In genomic region chr19:15074371-15074770, GRCh38 we compare ENCODE assay signal across 20 cellular contexts. TPM values are rescaled to one million over a fixed set of nuclear protein-coding genes. Genes with fewer than 3 reads are reported as not detected.
A peak's percentile ranks its signal among the peaks of the same experiment; 100 is the strongest.
DNase-seq lines count a peak whose midpoint lies in the region; ATAC-seq and TF ChIP-seq lines count a peak whose summit lies in the region.
"Had no signal": no experiment of that assay in that cellular context is flagged by ENCODE, and none has a peak within 500 bp of the region (broad histone marks: within the 10 kb centered on the region; RNA-seq: fewer than 3 reads in every experiment).

No MANE protein-coding gene starts in this region.

- in situ Hi-C loops in mammary epithelial cell (cut with MboI; ENCODE audit: low sequenced_read_pairs in 2 of 2) = no loop called here
- in situ Hi-C loops in transverse colon (cut with MboI; ENCODE audit: low pct_ligation_motif_present in 1 of 4, low pct_unique_long_range_greater_than_20kb in 1 of 4, low sequenced_read_pairs in 3 of 4) = no loop called here

- no peak overlapping the region for H3K4me3 Mint-ChIP-seq in nephron progenitor cell
- H3K4me3 Mint-ChIP-seq in endothelial cell (ENCODE audit: unreplicated experiment) = no peak overlapping the region
- H3K4me3 Mint-ChIP-seq: CD4-positive, alpha-beta T cell; H9 had no signal

- DNase-seq in mammary epithelial cell (no peak), breast epithelium (ENCODE audit: low spot score in 2 of 2) (no peak), RWPE2 (ENCODE audit: low spot score) (no peak), nephron progenitor cell (no peak), endothelial cell (ENCODE audit: low spot score) (no peak), transverse colon (no peak)
- DNase-seq: AML-193; CD4-positive, alpha-beta T cell; DMS153; DMS79; GF-D8; H9; IMR-90 had no signal

- H3K4me1 ChIP-seq in mammary epithelial cell (ENCODE audit: insufficient read depth, low read length) (peaks cover 42% of the 10 kb centered on the region), breast epithelium (no peaks in the 10 kb centered on the region), RWPE2 (ENCODE audit: insufficient read depth, poor library complexity, severe bottlenecking) (no peaks in the 10 kb centered on the region), transverse colon (no peaks in the 10 kb centered on the region)
- H3K4me1 ChIP-seq: A549 had no signal

- H3K36me3 Mint-ChIP-seq in nephron progenitor cell (ENCODE audit: low read depth) (no peaks in the 10 kb centered on the region), endothelial cell (ENCODE audit: low read depth, unreplicated experiment) (no peaks in the 10 kb centered on the region)

- H3K9me3 ChIP-seq in mammary epithelial cell (replicated peaks; ENCODE audit: insufficient read depth, low read length) (no peaks in the 10 kb centered on the region), breast epithelium (no peaks in the 10 kb centered on the region), RWPE2 (ENCODE audit: severe bottlenecking) (no peaks in the 10 kb centered on the region), transverse colon (no peaks in the 10 kb centered on the region)
- H3K9me3 ChIP-seq: A549 had no signal

- no peak for TF ChIP-seq EP300 in transverse colon (IDR thresholded peaks at IDR 0.05; ENCODE audit: low read depth)

- peak overlapping the region; percentile 13 for H3K9ac ChIP-seq in mammary epithelial cell (ENCODE audit: insufficient read depth, low read length)

- intact Hi-C loops in mammary epithelial cell (cut with micrococcal nuclease) = no loop called here
- intact Hi-C loops in breast epithelium (cut with DNase I; ENCODE audit: low total_unique reads) = no loop called here
- intact Hi-C loops in transverse colon (cut with DNase I; ENCODE audit: low total_unique reads) = no loop called here

- H3K27me3 Mint-ChIP-seq in nephron progenitor cell (ENCODE audit: low read depth, poor library complexity) (peaks cover 12% of the 10 kb centered on the region), endothelial cell (ENCODE audit: unreplicated experiment) (no peaks in the 10 kb centered on the region)

- BruUV-seq in mammary epithelial cell (replicated peaks; lab: Mats Ljungman, UMichigan) = no TSS peak

- dilution Hi-C loops in mammary epithelial cell (cut with HindIII; ENCODE audit: low sequenced_read_pairs) = no loop called here

- CTCF ChIA-PET in mammary epithelial cell (lab: Charles Lee; ENCODE audit: low non-redundant PET) = no interaction called here

- H3K36me3 ChIP-seq in mammary epithelial cell (ENCODE audit: insufficient read depth, low read length) (no peaks in the 10 kb centered on the region), breast epithelium (no peaks in the 10 kb centered on the region), RWPE2 (ENCODE audit: low read depth) (no peaks in the 10 kb centered on the region), transverse colon (no peaks in the 10 kb centered on the region)

- H3K9me3 Mint-ChIP-seq in nephron progenitor cell = peaks cover 27% of the 10 kb centered on the region
- H3K9me3 Mint-ChIP-seq in endothelial cell (ENCODE audit: unreplicated experiment) = peaks cover 5% of the 10 kb centered on the region
- H3K9me3 Mint-ChIP-seq: CD4-positive, alpha-beta T cell had no signal

- H3K4me3 ChIP-seq in mammary epithelial cell (replicated peaks in 1 of 3; ENCODE audit: insufficient read depth in 1 of 3, low read depth in 2 of 3, low read length in 3 of 3) (no peak overlapping the region), breast epithelium (no peak overlapping the region), RWPE2 (ENCODE audit: severe bottlenecking) (no peak overlapping the region), transverse colon (no peak overlapping the region)
- H3K4me3 ChIP-seq: A549 had no signal

- ATAC-seq in RWPE2 (ENCODE audit: low read depth) = no peak
- no peak for ATAC-seq in GM21717 (IDR thresholded peaks at IDR 0.05; ENCODE audit: unreplicated experiment)
- ATAC-seq: A549 had no signal

- peak overlapping the region; percentile 50 for H2AFZ ChIP-seq in mammary epithelial cell (ENCODE audit: low read depth, low read length)

- H3K4me1 Mint-ChIP-seq in nephron progenitor cell = no peaks in the 10 kb centered on the region
- H3K4me1 Mint-ChIP-seq in endothelial cell (ENCODE audit: unreplicated experiment) = no peaks in the 10 kb centered on the region
- H3K4me1 Mint-ChIP-seq: H9 had no signal

- H3K79me2 ChIP-seq in mammary epithelial cell (ENCODE audit: insufficient read depth, low read length) = no peaks in the 10 kb centered on the region

- H3K27ac Mint-ChIP-seq in nephron progenitor cell (peak overlapping the region; percentile 51), endothelial cell (ENCODE audit: unreplicated experiment) (no peak overlapping the region)
- H3K27ac Mint-ChIP-seq: CD4-positive, alpha-beta T cell; H9 had no signal

- WGBS in mammary epithelial cell (ENCODE audit: low coverage, missing lambda C conversion rate) = 35% methylated on average over 2 of the region's 2 CpGs
- 57 to 76% methylated on average over 2 of the region's 2 CpGs for WGBS in transverse colon (ENCODE audit: low coverage in 1 of 2), 2 donors

- H4K20me1 ChIP-seq in mammary epithelial cell (ENCODE audit: insufficient read depth, low read length) = no peaks in the 10 kb centered on the region

- no peak for TF ChIP-seq CTCF in mammary epithelial cell (conservative IDR thresholded peaks at IDR 0.05 in 1 of 2, IDR thresholded peaks at IDR 0.05 in 1 of 2; ENCODE audit: extremely low read depth in 1 of 2, insufficient read depth in 1 of 2, low read depth in 1 of 2, low read length in 2 of 2)
- TF ChIP-seq CTCF in breast epithelium (IDR thresholded peaks at IDR 0.05) = no peak
- no peak for TF ChIP-seq CTCF in RWPE2 (IDR thresholded peaks at IDR 0.05; ENCODE audit: poor library complexity, severe bottlenecking)
- no peak for TF ChIP-seq CTCF in nephron progenitor cell (IDR thresholded peaks at IDR 0.05)
- no peak for TF ChIP-seq CTCF in endothelial cell (IDR thresholded peaks at IDR 0.05; ENCODE audit: unreplicated experiment)
- TF ChIP-seq CTCF in transverse colon (IDR thresholded peaks at IDR 0.05) = no peak

- H3K27me3 ChIP-seq in mammary epithelial cell (ENCODE audit: insufficient read depth, low read length) (no peaks in the 10 kb centered on the region), breast epithelium (no peaks in the 10 kb centered on the region), RWPE2 (ENCODE audit: insufficient read depth, poor library complexity, severe bottlenecking) (no peaks in the 10 kb centered on the region), transverse colon (peaks cover 11% of the 10 kb centered on the region)

- H3K4me2 ChIP-seq in mammary epithelial cell (ENCODE audit: insufficient read depth, low read depth, low read length) = no peak overlapping the region
- H3K4me2 ChIP-seq: A549 had no signal

- H3K27ac ChIP-seq in mammary epithelial cell (ENCODE audit: insufficient read depth, low read depth, low read length) (peak overlapping the region; percentile 69), breast epithelium (no peak overlapping the region), RWPE2 (ENCODE audit: poor library complexity, severe bottlenecking) (peak overlapping the region; percentile 51), transverse colon (no peak overlapping the region)
- H3K27ac ChIP-seq: 22Rv1, A549, C4-2B had no signal

- TF ChIP-seq POLR2A in breast epithelium (IDR thresholded peaks at IDR 0.05) = no peak
- no peak for TF ChIP-seq POLR2A in transverse colon (IDR thresholded peaks at IDR 0.05)

RNA-seq across cellular contexts. Expression of gene OR1I1, which starts 7.6 kb away (rescaled TPM):
- total RNA-seq in mammary epithelial cell (not detected), breast epithelium (not detected), endothelial cell (ENCODE audit: unreplicated experiment) (not detected), transverse colon (not detected)
- not detected for polyA plus RNA-seq in mammary epithelial cell
- polyA minus RNA-seq in mammary epithelial cell = not detected
- total RNA-seq: CD4-positive, alpha-beta T cell; Daoy; H1; H9; IMR-90 had no signal
- polyA plus RNA-seq: A549, BJ, H1, IMR-90 had no signal

RNA-seq across cellular contexts. Expression of gene CASP14, which starts 25.1 kb away (rescaled TPM):
- total RNA-seq in mammary epithelial cell = 10 to 100 TPM in 1 of 2 donors, 1 to 10 TPM in 1; 2.2 to 27.6 TPM
- polyA plus RNA-seq in mammary epithelial cell = 207 TPM
- polyA minus RNA-seq in mammary epithelial cell = 136 TPM
- total RNA-seq in breast epithelium = under 1 TPM in 1 of 3 donors, not detected in 2; 0.29 TPM
- total RNA-seq in endothelial cell (ENCODE audit: unreplicated experiment) = not detected
- total RNA-seq in transverse colon = not detected
- total RNA-seq: CD4-positive, alpha-beta T cell; Daoy; H1; H9; IMR-90 had no signal
- polyA plus RNA-seq: A549, BJ, H1, IMR-90 had no signal

RNA-seq across cellular contexts. Expression of gene SYDE1, which starts 32.8 kb away (rescaled TPM):
- total RNA-seq in mammary epithelial cell (10 to 100 TPM; 10.7 to 11.0 TPM), breast epithelium (10 to 100 TPM; 11.0 to 22.9 (median 14.9) TPM), endothelial cell (ENCODE audit: unreplicated experiment) (43.5 TPM), transverse colon (10 to 100 TPM in 3 of 4 donors, 1 to 10 TPM in 1; 6.7 to 20.9 (median 12.3) TPM)
- polyA plus RNA-seq in mammary epithelial cell = 17.3 TPM
- 17.7 TPM for polyA minus RNA-seq in mammary epithelial cell

Comparison
In these comparisons a context has a peak if more than half of its experiments do, and no peak if none do; other contexts are left out.
1. H3K27ac ChIP-seq: peak in mammary epithelial cell (single experiment) and RWPE2 (single experiment); none in breast epithelium (0 of 2) and transverse colon (0 of 4).